9 cellular contexts compared by ENCODE assay signal in the genomic region with DNA sequence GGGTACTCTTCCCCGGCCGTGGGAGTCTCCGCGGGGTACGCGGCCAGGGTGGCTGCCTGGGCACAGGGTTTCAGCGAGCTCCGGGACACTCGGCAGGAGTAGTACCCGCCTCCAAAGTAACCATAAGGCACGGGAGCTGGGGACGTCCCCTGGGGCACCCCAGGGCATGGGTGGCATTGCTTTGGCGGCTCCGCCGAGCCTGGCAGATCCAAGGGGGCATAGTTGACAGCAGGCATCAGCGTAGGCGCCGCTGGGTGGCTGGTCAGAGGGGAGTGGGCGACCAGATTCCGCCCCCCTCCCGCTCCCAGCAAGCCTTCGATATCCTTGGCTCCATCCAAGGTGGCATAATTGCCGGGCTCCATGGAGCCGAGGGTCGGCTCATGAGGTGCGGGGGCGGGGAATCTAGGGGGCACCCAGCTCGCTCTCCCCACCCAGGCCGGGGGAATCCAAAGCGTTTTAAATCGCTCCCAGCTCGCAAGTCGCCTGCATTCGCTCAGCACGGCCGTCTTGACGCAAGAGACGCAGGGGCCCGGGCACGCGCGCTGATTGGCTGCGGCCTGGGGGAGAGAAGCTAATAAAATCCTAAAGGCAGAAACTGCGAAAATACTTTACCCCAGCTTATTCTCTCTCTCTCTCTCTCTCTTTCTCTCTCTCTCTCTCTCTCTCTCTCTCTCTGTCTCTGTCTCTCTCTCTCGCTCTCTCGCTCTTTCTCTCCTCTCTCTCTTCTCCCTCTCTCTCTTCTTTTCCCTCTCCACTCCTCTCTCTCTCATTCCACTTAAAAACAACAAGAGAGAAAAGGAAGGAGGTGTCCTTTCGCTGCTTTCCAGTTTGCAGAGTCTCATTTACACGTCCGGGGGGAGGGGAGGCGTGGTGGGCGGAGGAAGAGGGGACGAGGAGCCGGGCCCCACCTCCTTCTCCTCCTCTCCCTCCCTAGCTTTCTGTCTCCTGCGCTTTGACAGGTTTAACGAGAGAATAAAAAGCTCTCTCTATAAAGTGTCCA. TPM values are rescaled to one million over a fixed set of nuclear protein-coding genes. Genes with fewer than 3 reads are reported as not detected.
A peak's percentile ranks its signal among the peaks of the same experiment; 100 is the strongest.
DNase-seq lines count a peak whose midpoint lies in the region; ATAC-seq lines count a peak whose summit lies in the region.
"Had no signal": no experiment of that assay in that cellular context is flagged by ENCODE, and none has a peak within 500 bp of the region (broad histone marks: within the 10 kb centered on the region; RNA-seq: fewer than 3 reads in every experiment).

A gene (minus strand): TSS at position 519 of the 1,000 bp plus-strand sequence. CDS start 157 bp downstream, at position 362.

- H3K4me1 Mint-ChIP-seq in activated CD4-positive, alpha-beta T cell treated with anti-CD3 and anti-CD28 coated beads, Interleukin-2, amount 10 ng/mL, durations not matched to agents 7 days and 5 days = peaks cover 21% of the 10 kb centered on the region
- H3K4me1 Mint-ChIP-seq in stimulated activated memory B cell treated with anti-CD40 and anti-IgM and Interleukin-4, amounts not matched to agents 10 μg/mL and 1 μg/mL and 100 μg/mL, for 72 hours = peaks cover 43% of the 10 kb centered on the region

- peak within 1 kb of the TSS; percentile 10 for H3K4me3 Mint-ChIP-seq in activated CD4-positive, alpha-beta T cell treated with anti-CD3 and anti-CD28 coated beads, Interleukin-2, amount 10 ng/mL, durations not matched to agents 7 days and 5 days
- peak within 1 kb of the TSS; percentile 63 for H3K4me3 Mint-ChIP-seq in stimulated activated memory B cell treated with anti-CD40 and anti-IgM and Interleukin-4, amounts not matched to agents 10 μg/mL and 1 μg/mL and 100 μg/mL, for 72 hours

- H3K36me3 Mint-ChIP-seq in activated CD4-positive, alpha-beta T cell treated with anti-CD3 and anti-CD28 coated beads, Interleukin-2, amount 10 ng/mL, durations not matched to agents 7 days and 5 days (ENCODE audit: low read depth) = peaks cover 2% of the 10 kb centered on the region
- H3K36me3 Mint-ChIP-seq in stimulated activated memory B cell treated with anti-CD40 and anti-IgM and Interleukin-4, amounts not matched to agents 10 μg/mL and 1 μg/mL and 100 μg/mL, for 72 hours = no peaks in the 10 kb centered on the region

- H3K27ac ChIP-seq in substantia nigra (ENCODE audit: low read depth, low read length, poor library complexity, severe bottlenecking) = no peak within 1 kb of the TSS

- peaks cover 96% of the 10 kb centered on the region for H3K27me3 Mint-ChIP-seq in activated CD4-positive, alpha-beta T cell treated with anti-CD3 and anti-CD28 coated beads, Interleukin-2, amount 10 ng/mL, durations not matched to agents 7 days and 5 days
- peaks cover 96% of the 10 kb centered on the region for H3K27me3 Mint-ChIP-seq in stimulated activated memory B cell treated with anti-CD40 and anti-IgM and Interleukin-4, amounts not matched to agents 10 μg/mL and 1 μg/mL and 100 μg/mL, for 72 hours

- H3K27ac Mint-ChIP-seq in activated CD4-positive, alpha-beta T cell treated with anti-CD3 and anti-CD28 coated beads, Interleukin-2, amount 10 ng/mL, durations not matched to agents 7 days and 5 days = no peak within 1 kb of the TSS
- peak within 1 kb of the TSS; percentile 55 for H3K27ac Mint-ChIP-seq in stimulated activated memory B cell treated with anti-CD40 and anti-IgM and Interleukin-4, amounts not matched to agents 10 μg/mL and 1 μg/mL and 100 μg/mL, for 72 hours

- DNase-seq in D341Med (ENCODE audit: low spot score) (peak; percentile 72), NCI-H1417 treated with DMSO at 0.1 percent for 48 hours (lab: John Stamatoyannopoulos, UW) (peak; percentile 29), substantia nigra (lab: John Stamatoyannopoulos, UW) (no peak)
- DNase-seq in activated CD4-positive, alpha-beta T cell treated with anti-CD3 and anti-CD28 coated beads, Interleukin-2, amount 10 ng/mL, durations not matched to agents 7 days and 5 days = no peak

- peak within 1 kb of the TSS; percentile 18 for H3K4me3 ChIP-seq in iPS-11a (ENCODE audit: low read depth, low read length)

- POLR2A ChIA-PET in activated CD4-positive, alpha-beta T cell treated with anti-CD3 and anti-CD28 coated beads, Interleukin-2, amount 10 ng/mL, durations not matched to agents 7 days and 5 days (lab: Charles Lee) = no interaction called here

- no peak for ATAC-seq in stimulated activated memory B cell treated with anti-CD40 and anti-IgM and Interleukin-4, amounts not matched to agents 10 μg/mL and 1 μg/mL and 100 μg/mL, for 72 hours
- ATAC-seq in GM19324 (IDR thresholded peaks at IDR 0.05; ENCODE audit: low FRiP score, unreplicated experiment) (no peak), GM21723 (IDR thresholded peaks at IDR 0.05; ENCODE audit: unreplicated experiment) (no peak)

- H3K9me3 Mint-ChIP-seq in activated CD4-positive, alpha-beta T cell treated with anti-CD3 and anti-CD28 coated beads, Interleukin-2, amount 10 ng/mL, durations not matched to agents 7 days and 5 days = no peaks in the 10 kb centered on the region
- no peaks in the 10 kb centered on the region for H3K9me3 Mint-ChIP-seq in stimulated activated memory B cell treated with anti-CD40 and anti-IgM and Interleukin-4, amounts not matched to agents 10 μg/mL and 1 μg/mL and 100 μg/mL, for 72 hours

- CTCF ChIA-PET in activated CD4-positive, alpha-beta T cell treated with anti-CD3 and anti-CD28 coated beads, Interleukin-2, amount 10 ng/mL, durations not matched to agents 7 days and 5 days (lab: Charles Lee) = interaction anchor here (1.4 kb wide), 1 partner anchor 9 kb away, joined by 3 read pairs; no protein-coding TSS in a partner anchor

RNA-seq across cellular contexts. Expression of the gene that starts here (rescaled TPM):
- not detected for total RNA-seq in activated CD4-positive, alpha-beta T cell treated with anti-CD3 and anti-CD28 coated beads, Interleukin-2, amount 10 ng/mL, durations not matched to agents 7 days and 5 days
- total RNA-seq: liver had no signal

Comparison
In these comparisons a context has a peak if more than half of its experiments do, and no peak if none do; other contexts are left out.
1. DNase-seq: peak in D341Med (single experiment) and NCI-H1417 treated with DMSO at 0.1 percent for 48 hours (single experiment); none in activated CD4-positive, alpha-beta T cell treated with anti-CD3 and anti-CD28 coated beads, Interleukin-2, amount 10 ng/mL, durations not matched to agents 7 days and 5 days (single experiment) and substantia nigra (0 of 49).